In genomic region chr10:101778781-101779543, GRCh38 we compare ENCODE assay signal across 10 cellular contexts. TPM values are rescaled to one million over a fixed set of nuclear protein-coding genes. Genes with fewer than 3 reads are reported as not detected.
DNase-seq lines count a peak whose midpoint lies in the region; ATAC-seq and TF ChIP-seq lines count a peak whose summit lies in the region.
"Had no signal": no experiment of that assay in that cellular context is flagged by ENCODE, and none has a peak within 500 bp of the region (broad histone marks: within the 10 kb centered on the region; RNA-seq: fewer than 3 reads in every experiment).

No MANE protein-coding gene starts in this region.

- H3K9me3 Mint-ChIP-seq in activated naive CD8-positive, alpha-beta T cell treated with anti-CD3 and anti-CD28 coated beads, Interleukin-2, amount 10 ng/mL, durations not matched to agents 7 days and 5 days: no peaks in the 10 kb centered on the region

- H3K4me1 ChIP-seq in SK-N-SH (ENCODE audit: control insufficient read depth in 1 of 2, insufficient read depth in 2 of 2, low read depth in 1 of 2, low read length in 1 of 2) (peaks cover 4 to 23% of the 10 kb centered on the region in 2 experiments; a peak in 2 of 4 replicates), iPS-15b (ENCODE audit: control insufficient read depth, insufficient read depth, low read length) (peaks cover 10% of the 10 kb centered on the region), smooth muscle cell (ENCODE audit: low read depth) (peaks cover 36% of the 10 kb centered on the region)

- H3K27ac Mint-ChIP-seq in activated naive CD8-positive, alpha-beta T cell treated with anti-CD3 and anti-CD28 coated beads, Interleukin-2, amount 10 ng/mL, durations not matched to agents 7 days and 5 days: no peak overlapping the region

- H2AFZ ChIP-seq in SK-N-SH (ENCODE audit: low read depth) (no peak overlapping the region), smooth muscle cell (ENCODE audit: low read depth) (no peak overlapping the region)

- POLR2A ChIA-PET in SK-N-SH (lab: Yijun Ruan, JAX): no interaction called here
- POLR2A ChIA-PET in activated naive CD8-positive, alpha-beta T cell treated with anti-CD3 and anti-CD28 coated beads, Interleukin-2, amount 10 ng/mL, durations not matched to agents 7 days and 5 days (lab: Charles Lee): no interaction called here

- no peaks in the 10 kb centered on the region for H3K9me2 ChIP-seq in SK-N-SH

- peaks cover 39% of the 10 kb centered on the region for H3K27me3 Mint-ChIP-seq in activated naive CD8-positive, alpha-beta T cell treated with anti-CD3 and anti-CD28 coated beads, Interleukin-2, amount 10 ng/mL, durations not matched to agents 7 days and 5 days

- peaks cover 6% of the 10 kb centered on the region for H3K36me3 Mint-ChIP-seq in activated naive CD8-positive, alpha-beta T cell treated with anti-CD3 and anti-CD28 coated beads, Interleukin-2, amount 10 ng/mL, durations not matched to agents 7 days and 5 days

- TF ChIP-seq CTCF in SK-N-SH (IDR thresholded peaks at IDR 0.05): no peak
- TF ChIP-seq CTCF in smooth muscle cell (IDR thresholded peaks at IDR 0.05; ENCODE audit: borderline replicate concordance, insufficient read depth, poor library complexity, severe bottlenecking): no peak

- H3K4me2 ChIP-seq in SK-N-SH: no peak overlapping the region
- peak overlapping the region; percentile 90 for H3K4me2 ChIP-seq in smooth muscle cell

- H3K4me3 Mint-ChIP-seq in activated naive CD8-positive, alpha-beta T cell treated with anti-CD3 and anti-CD28 coated beads, Interleukin-2, amount 10 ng/mL, durations not matched to agents 7 days and 5 days: peak overlapping the region; percentile 60

- H3K9ac ChIP-seq in SK-N-SH (no peak overlapping the region), iPS-15b (ENCODE audit: low read depth, low read length) (no peak overlapping the region), smooth muscle cell (ENCODE audit: low read depth) (no peak overlapping the region)

- H3K79me2 ChIP-seq in SK-N-SH (ENCODE audit: insufficient read depth): peaks cover 7% of the 10 kb centered on the region
- H3K79me2 ChIP-seq in smooth muscle cell (ENCODE audit: low read depth): no peaks in the 10 kb centered on the region

- H3F3A ChIP-seq in SK-N-SH (replicated peaks; ENCODE audit: insufficient read depth) (peaks cover 9% of the 10 kb centered on the region), smooth muscle cell (ENCODE audit: low read depth) (peaks cover 2% of the 10 kb centered on the region)

- H4K20me1 ChIP-seq in SK-N-SH (ENCODE audit: insufficient read depth): 0 out of 2 replicates have a peak, but pooled peaks cover 4% of the 10 kb centered on the region
- H4K20me1 ChIP-seq in smooth muscle cell (ENCODE audit: low read depth): peaks cover 51% of the 10 kb centered on the region

- no peak for TF ChIP-seq RAD21 in SK-N-SH (IDR thresholded peaks at IDR 0.05; ENCODE audit: low read length)

- CTCF ChIA-PET in SK-N-SH (lab: Yijun Ruan, JAX): interaction anchor here (0.7 to 11.7 kb wide), 3 partner anchors 25 to 566 kb away, joined by 3 to 297 read pairs (median 9); no protein-coding TSS in a partner anchor

- no peaks in the 10 kb centered on the region for H3K9me3 ChIP-seq in SK-N-SH
- no peaks in the 10 kb centered on the region for H3K9me3 ChIP-seq in iPS-15b (ENCODE audit: control insufficient read depth, insufficient read depth, low read length)
- no peaks in the 10 kb centered on the region for H3K9me3 ChIP-seq in smooth muscle cell (replicated peaks; ENCODE audit: low read depth)

- H3K4me3 ChIP-seq in SK-N-SH (ENCODE audit: low read depth in 2 of 2, low read length in 1 of 2) (no peak overlapping the region), iPS-15b (ENCODE audit: low read depth, low read length) (peak overlapping the region; percentile 66), smooth muscle cell (peak overlapping the region; percentile 48)

- WGBS in SK-N-SH (ENCODE audit: low lambda C conversion rate): 94% methylated on average over 58 of the region's 58 CpGs
- 2% methylated on average over 51 of the region's 58 CpGs for WGBS in smooth muscle cell (ENCODE audit: low lambda C conversion rate)

- peaks cover 30% of the 10 kb centered on the region for H3K4me1 Mint-ChIP-seq in activated naive CD8-positive, alpha-beta T cell treated with anti-CD3 and anti-CD28 coated beads, Interleukin-2, amount 10 ng/mL, durations not matched to agents 7 days and 5 days

- H3K27me3 ChIP-seq in SK-N-SH (ENCODE audit: insufficient read depth) (no peaks in the 10 kb centered on the region), iPS-15b (ENCODE audit: control insufficient read depth, insufficient read depth, low read length) (peaks cover 39% of the 10 kb centered on the region), smooth muscle cell (ENCODE audit: low read depth) (peaks cover 55% of the 10 kb centered on the region)

- TF ChIP-seq EP300 in SK-N-SH (IDR thresholded peaks at IDR 0.05; ENCODE audit: borderline replicate concordance in 1 of 2, low read depth in 1 of 2, low read length in 1 of 2): no peak

- DNase-seq in SK-N-SH: peak; percentile 34
- peak; percentile 59 for DNase-seq in activated naive CD8-positive, alpha-beta T cell treated with anti-CD3 and anti-CD28 coated beads, Interleukin-2, amount 10 ng/mL, durations not matched to agents 7 days and 5 days
- no peak for DNase-seq in smooth muscle cell (lab: John Stamatoyannopoulos, UW; ENCODE audit: unreplicated experiment)
- no peak for DNase-seq in C1 segment of cervical spinal cord (lab: John Stamatoyannopoulos, UW)

- H3K36me3 ChIP-seq in SK-N-SH (replicated peaks in 1 of 2; ENCODE audit: control insufficient read depth in 1 of 2, insufficient read depth in 2 of 2, low read length in 1 of 2) (peaks cover 0 to 3% of the 10 kb centered on the region in 2 experiments), iPS-15b (ENCODE audit: control insufficient read depth, insufficient read depth, low read length) (peaks cover 13% of the 10 kb centered on the region), smooth muscle cell (ENCODE audit: low read depth) (no peaks in the 10 kb centered on the region)

- H3K27ac ChIP-seq in SK-N-SH (ENCODE audit: low read depth in 2 of 2, low read length in 1 of 2) (no peak overlapping the region), smooth muscle cell (ENCODE audit: low read depth) (no peak overlapping the region)

- ATAC-seq in SK-N-SH treated with all-trans-retinoic acid at 6 μM for 48 hours (no peak), GM21390 (IDR thresholded peaks at IDR 0.05; ENCODE audit: unreplicated experiment) (no peak), HG03439 (IDR thresholded peaks at IDR 0.05; ENCODE audit: unreplicated experiment) (no peak)
- no peak for ATAC-seq in activated naive CD8-positive, alpha-beta T cell treated with anti-CD3 and anti-CD28 coated beads, Interleukin-2, amount 10 ng/mL, durations not matched to agents 7 days and 5 days (ENCODE audit: low read depth)

TF ChIP-seq in SK-N-SH, 30 proteins besides CTCF, POLR2A, EP300 and RAD21 (continues in another document):
- TF ChIP-seq, protein P1, sequence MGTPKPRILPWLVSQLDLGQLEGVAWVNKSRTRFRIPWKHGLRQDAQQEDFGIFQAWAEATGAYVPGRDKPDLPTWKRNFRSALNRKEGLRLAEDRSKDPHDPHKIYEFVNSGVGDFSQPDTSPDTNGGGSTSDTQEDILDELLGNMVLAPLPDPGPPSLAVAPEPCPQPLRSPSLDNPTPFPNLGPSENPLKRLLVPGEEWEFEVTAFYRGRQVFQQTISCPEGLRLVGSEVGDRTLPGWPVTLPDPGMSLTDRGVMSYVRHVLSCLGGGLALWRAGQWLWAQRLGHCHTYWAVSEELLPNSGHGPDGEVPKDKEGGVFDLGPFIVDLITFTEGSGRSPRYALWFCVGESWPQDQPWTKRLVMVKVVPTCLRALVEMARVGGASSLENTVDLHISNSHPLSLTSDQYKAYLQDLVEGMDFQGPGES (IDR thresholded peaks at IDR 0.05; ENCODE audit: low read depth, low read length): no peak
- TF ChIP-seq MEF2A (IDR thresholded peaks at IDR 0.05; ENCODE audit: borderline replicate concordance, low read depth) (no peak), SMC3 (IDR thresholded peaks at IDR 0.05; ENCODE audit: low read depth, low read length) (no peak)

TF ChIP-seq in SK-N-SH treated with all-trans-retinoic acid at 6 μM for 48 hours, 23 proteins besides CTCF, POLR2A, EP300 and RAD21 (continues in another document):
- no peak for TF ChIP-seq ZNF70 (CRISPR knock-in tag; IDR thresholded peaks at IDR 0.05)
- no peak for TF ChIP-seq TOX (CRISPR knock-in tag; IDR thresholded peaks at IDR 0.05; ENCODE audit: borderline replicate concordance)
- no peak for TF ChIP-seq SNAI2 (CRISPR knock-in tag; IDR thresholded peaks at IDR 0.05)
- TF ChIP-seq BACH2 (CRISPR knock-in tag; IDR thresholded peaks at IDR 0.05; ENCODE audit: borderline replicate concordance): no peak

RNA-seq across cellular contexts. Expression of gene FGF8, which starts 3.0 kb away (rescaled TPM):
- polyA plus RNA-seq in SK-N-SH (2012; rRNA removed) (0.34 TPM in 1 of 2 replicates, not detected in the other), smooth muscle cell (not detected in 2 replicates)
- 0.06 TPM in 1 of 2 replicates, not detected in the other for polyA plus RNA-seq in SK-N-SH (2012; cell fraction: cytosol; rRNA removed)
- polyA plus RNA-seq in SK-N-SH (2012; cell fraction: nucleus; rRNA removed): 1.1 and 1.8 TPM in 2 replicates
- total RNA-seq in activated naive CD8-positive, alpha-beta T cell treated with anti-CD3 and anti-CD28 coated beads, Interleukin-2, amount 10 ng/mL, durations not matched to agents 7 days and 5 days: not detected
- not detected in 2 replicates for total RNA-seq in smooth muscle cell
- total RNA-seq: T-helper 1 cell treated with Interleukin-12 subunit alpha and Interleukin-12 subunit beta and Interleukin-4 antibody, amounts not matched to agents 30 ng/mL and 1 ng/mL, for 36 hours had no signal
- polyA plus RNA-seq: BJ had no signal

RNA-seq across cellular contexts. Expression of gene NPM3, which starts 4.3 kb away (rescaled TPM):
- polyA plus RNA-seq in SK-N-SH (2012; rRNA removed) (89.3 and 105 TPM in 2 replicates), smooth muscle cell (10.2 and 10.5 TPM in 2 replicates)
- 71.2 and 96.6 TPM in 2 replicates for polyA plus RNA-seq in SK-N-SH (2012; cell fraction: cytosol; rRNA removed)
- 43.9 and 55.4 TPM in 2 replicates for polyA plus RNA-seq in SK-N-SH (2012; cell fraction: nucleus; rRNA removed)
- total RNA-seq in activated naive CD8-positive, alpha-beta T cell treated with anti-CD3 and anti-CD28 coated beads, Interleukin-2, amount 10 ng/mL, durations not matched to agents 7 days and 5 days: 10 to 100 TPM; 29.2 to 30.5 TPM
- total RNA-seq in smooth muscle cell: 65.0 and 82.0 TPM in 2 replicates

RNA-seq across cellular contexts. Expression of gene OGA, which starts 39.3 kb away (rescaled TPM):
- polyA plus RNA-seq in SK-N-SH (2012; rRNA removed) (24.8 and 36.6 TPM in 2 replicates), smooth muscle cell (54.8 and 78.5 TPM in 2 replicates)
- 23.2 and 28.1 TPM in 2 replicates for polyA plus RNA-seq in SK-N-SH (2012; cell fraction: cytosol; rRNA removed)
- 70.8 and 133 TPM in 2 replicates for polyA plus RNA-seq in SK-N-SH (2012; cell fraction: nucleus; rRNA removed)
- total RNA-seq in activated naive CD8-positive, alpha-beta T cell treated with anti-CD3 and anti-CD28 coated beads, Interleukin-2, amount 10 ng/mL, durations not matched to agents 7 days and 5 days: 100 to 1,000 TPM; 207 to 212 TPM
- total RNA-seq in smooth muscle cell: 98.6 and 135 TPM in 2 replicates

Comparison
In these comparisons a context has a peak if more than half of its experiments do, and no peak if none do; other contexts are left out.
1. DNase-seq: peak in SK-N-SH (single experiment) and activated naive CD8-positive, alpha-beta T cell treated with anti-CD3 and anti-CD28 coated beads, Interleukin-2, amount 10 ng/mL, durations not matched to agents 7 days and 5 days (single experiment); none in smooth muscle cell (single experiment) and C1 segment of cervical spinal cord (0 of 14).
2. H3K4me3 ChIP-seq: peak in iPS-15b (single experiment) and smooth muscle cell (single experiment); none in SK-N-SH (0 of 2).